ENCODE assay signal across 1 cellular context in the genomic region with DNA sequence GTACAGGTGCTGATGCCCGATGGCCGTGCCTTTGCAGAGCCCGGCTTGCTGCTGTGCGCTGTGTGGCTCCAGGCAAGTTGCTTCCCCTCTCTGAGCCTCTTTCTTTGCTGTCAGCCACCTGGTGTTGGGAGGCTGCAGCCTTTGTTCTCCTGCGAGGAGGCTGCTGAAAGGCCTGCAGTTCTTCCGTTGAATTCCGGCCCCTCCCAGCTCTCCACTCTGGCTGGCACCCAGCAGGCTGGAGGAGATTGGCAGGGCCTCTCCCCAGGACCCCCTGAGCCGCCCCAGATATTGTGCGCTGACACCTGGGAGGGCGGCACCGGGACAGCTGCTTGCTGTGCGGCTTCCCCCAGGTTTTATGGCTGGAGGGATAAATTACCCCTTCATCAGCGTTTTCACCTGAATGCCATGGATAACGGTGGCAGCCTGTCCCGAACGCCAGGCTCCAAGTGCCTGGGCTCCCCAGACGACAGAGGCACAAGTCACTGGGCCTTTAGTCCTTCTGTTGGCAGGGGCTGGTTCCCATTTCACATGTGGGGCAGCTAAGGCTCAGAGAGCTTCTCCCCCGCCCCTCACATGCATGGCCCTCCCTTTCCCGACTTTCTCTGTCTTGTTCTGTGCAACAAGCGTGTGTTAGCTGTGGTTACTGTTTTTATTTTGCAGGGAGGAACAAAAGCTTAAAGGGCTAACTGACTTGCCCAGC.
TF ChIP-seq lines count a peak whose summit lies in the region.

No MANE protein-coding gene starts in this region.

TF ChIP-seq in K562, 482 proteins besides CTCF, POLR2A, EP300 and RAD21 (continued from another document):
- TF ChIP-seq ZNF280A (IDR thresholded peaks at IDR 0.05; ENCODE audit: low read depth, partially characterized antibody) (no peak), DACH1 (IDR thresholded peaks at IDR 0.05; ENCODE audit: partially characterized antibody) (no peak), E2F6 (IDR thresholded peaks at IDR 0.05; ENCODE audit: borderline replicate concordance in 1 of 2, extremely low read depth in 1 of 2, insufficient read depth in 1 of 2, insufficient read length in 1 of 2, low read depth in 1 of 2, low read length in 1 of 2, poor library complexity in 1 of 2, severe bottlenecking in 1 of 2) (no peak), XRCC5 (IDR thresholded peaks at IDR 0.05; ENCODE audit: low read depth, low read length) (no peak), JUND (IDR thresholded peaks at IDR 0.05; ENCODE audit: borderline replicate concordance, low read depth, low read length) (no peak), JUND (tag; IDR thresholded peaks at IDR 0.05; ENCODE audit: borderline replicate concordance, low read depth, low read length) (no peak), PTBP1 (IDR thresholded peaks at IDR 0.05; ENCODE audit: low read depth, low read length) (0 out of 2 replicates have a peak, but pooled peaks have one; percentile 24), BCOR (IDR thresholded peaks at IDR 0.05) (peak; percentile 39; the same call in 1 of the 2 replicates), SMAD3 (CRISPR knock-in tag; conservative IDR thresholded peaks at IDR 0.05) (no peak), CBX1 (IDR thresholded peaks at IDR 0.05; ENCODE audit: low read depth) (no peak), ZFP36 (IDR thresholded peaks at IDR 0.05; ENCODE audit: low read depth, low read length, partially characterized antibody) (peak; percentile 82), GABPB1 (CRISPR knock-in tag; IDR thresholded peaks at IDR 0.05) (no peak), ZNF121 (CRISPR knock-in tag; conservative IDR thresholded peaks at IDR 0.05) (no peak), NR1H2 (CRISPR knock-in tag; IDR thresholded peaks at IDR 0.05) (no peak), KAT8 (IDR thresholded peaks at IDR 0.05; ENCODE audit: low read depth) (no peak), PBX2 (CRISPR knock-in tag; IDR thresholded peaks at IDR 0.05; ENCODE audit: low read depth) (no peak), PBX2 (tag; conservative IDR thresholded peaks at IDR 0.05; ENCODE audit: low read depth) (no peak), POLR2AphosphoS5 (IDR thresholded peaks at IDR 0.05; ENCODE audit: control insufficient read depth, insufficient read depth, low read depth, low read length) (no peak), RBM25 (IDR thresholded peaks at IDR 0.05; ENCODE audit: low read depth, low read length, severe bottlenecking) (peak; percentile 58), NR4A1 (CRISPR knock-in tag; IDR thresholded peaks at IDR 0.05) (no peak), NR4A1 (tag; IDR thresholded peaks at IDR 0.05) (no peak), POLR2G (IDR thresholded peaks at IDR 0.05; ENCODE audit: low read depth, low read length) (peak; percentile 61), ZNF143 (CRISPR knock-in tag; IDR thresholded peaks at IDR 0.05) (no peak), RBBP5 (IDR thresholded peaks at IDR 0.05; ENCODE audit: borderline replicate concordance, insufficient read depth, low read length, poor library complexity, severe bottlenecking) (no peak)
- TF ChIP-seq, protein P1, sequence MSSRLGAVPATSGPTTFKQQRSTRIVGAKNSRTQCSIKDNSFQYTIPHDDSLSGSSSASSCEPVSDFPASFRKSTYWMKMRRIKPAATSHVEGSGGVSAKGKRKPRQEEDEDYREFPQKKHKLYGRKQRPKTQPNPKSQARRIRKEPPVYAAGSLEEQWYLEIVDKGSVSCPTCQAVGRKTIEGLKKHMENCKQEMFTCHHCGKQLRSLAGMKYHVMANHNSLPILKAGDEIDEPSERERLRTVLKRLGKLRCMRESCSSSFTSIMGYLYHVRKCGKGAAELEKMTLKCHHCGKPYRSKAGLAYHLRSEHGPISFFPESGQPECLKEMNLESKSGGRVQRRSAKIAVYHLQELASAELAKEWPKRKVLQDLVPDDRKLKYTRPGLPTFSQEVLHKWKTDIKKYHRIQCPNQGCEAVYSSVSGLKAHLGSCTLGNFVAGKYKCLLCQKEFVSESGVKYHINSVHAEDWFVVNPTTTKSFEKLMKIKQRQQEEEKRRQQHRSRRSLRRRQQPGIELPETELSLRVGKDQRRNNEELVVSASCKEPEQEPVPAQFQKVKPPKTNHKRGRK (tag; IDR thresholded peaks at IDR 0.05), result no peak
- TF ChIP-seq, protein P2, sequence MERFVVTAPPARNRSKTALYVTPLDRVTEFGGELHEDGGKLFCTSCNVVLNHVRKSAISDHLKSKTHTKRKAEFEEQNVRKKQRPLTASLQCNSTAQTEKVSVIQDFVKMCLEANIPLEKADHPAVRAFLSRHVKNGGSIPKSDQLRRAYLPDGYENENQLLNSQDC (CRISPR knock-in tag; IDR thresholded peaks at IDR 0.05), result no peak
